In genomic region chr21:15037095-15037730, GRCh38 we compare ENCODE assay signal across 19 cellular contexts.
"Had no signal": no experiment of that assay in that cellular context is flagged by ENCODE, and none has a peak within 500 bp of the region (broad histone marks: within the 10 kb centered on the region; RNA-seq: fewer than 3 reads in every experiment).

No MANE protein-coding gene starts in this region.

- H3K9ac ChIP-seq: neural progenitor cell had no signal

- H3K27ac Mint-ChIP-seq: neural progenitor cell had no signal

- H3K4me3 Mint-ChIP-seq: natural killer cell, neural progenitor cell had no signal

- H3K4me2 ChIP-seq: neural progenitor cell, smooth muscle cell had no signal

- H3K4me1 ChIP-seq: neural progenitor cell had no signal

- H2AFZ ChIP-seq: neural progenitor cell had no signal

- H3K36me3 Mint-ChIP-seq: natural killer cell had no signal

- H3K4me3 ChIP-seq: neural progenitor cell, ovary, smooth muscle cell, upper lobe of left lung, vagina had no signal

- ATAC-seq: left lobe of liver, natural killer cell, right cardiac atrium had no signal

- FAIRE-seq: endothelial cell of umbilical vein had no signal

- H3K27me3 ChIP-seq: neural progenitor cell, ovary, upper lobe of left lung, vagina had no signal

- H3K4me1 Mint-ChIP-seq: neural progenitor cell had no signal

- H3K9me3 Mint-ChIP-seq: natural killer cell had no signal

- DNase-seq: dermis blood vessel endothelial cell; erythroblast; foreskin melanocyte; head of caudate nucleus; hippocampal formation; kidney glomerular epithelial cell; mammary epithelial cell; natural killer cell; nucleus accumbens; ovary; right cardiac atrium; stimulated activated CD4-positive, alpha-beta T cell treated with anti-CD3 and anti-CD28 coated beads, Interleukin-2, amount 100 ng/mL, for 48 hours; stimulated activated naive CD4-positive, alpha-beta T cell treated with Interleukin-2 at 50 U/mL for 16 hours; upper lobe of left lung had no signal

- H3K27ac ChIP-seq: neural progenitor cell, ovary, upper lobe of left lung, vagina had no signal

- H3K9me3 ChIP-seq: ovary, upper lobe of left lung, vagina had no signal

- H3K36me3 ChIP-seq: ovary, upper lobe of left lung, vagina had no signal
